ENCODE assay signal across 11 cellular contexts in genomic region chr22:28795932-28796856, GRCh38. TPM values are rescaled to one million over a fixed set of nuclear protein-coding genes. Genes with fewer than 3 reads are reported as not detected.
A peak's percentile ranks its signal among the peaks of the same experiment; 100 is the strongest.
DNase-seq lines count a peak whose midpoint lies in the region; ATAC-seq, FAIRE-seq and TF ChIP-seq lines count a peak whose summit lies in the region.
"Had no signal": no experiment of that assay in that cellular context is flagged by ENCODE, and none has a peak within 500 bp of the region (broad histone marks: within the 10 kb centered on the region; RNA-seq: fewer than 3 reads in every experiment).

No MANE protein-coding gene starts in this region.

- H3K27ac Mint-ChIP-seq in Calu3 (ENCODE audit: unreplicated experiment) (peak overlapping the region; percentile 97), chondrocyte (ENCODE audit: unreplicated experiment) (peak overlapping the region; percentile 66)

- TF ChIP-seq CTCF in Calu3 (IDR thresholded peaks at IDR 0.05; ENCODE audit: unreplicated experiment) (no peak), Loucy (conservative IDR thresholded peaks at IDR 0.05; ENCODE audit: low read length) (no peak), chondrocyte (IDR thresholded peaks at IDR 0.05) (no peak), pancreas (IDR thresholded peaks at IDR 0.05) (no peak), tibial nerve (IDR thresholded peaks at IDR 0.05) (no peak)

- H3K27me3 ChIP-seq in Loucy (ENCODE audit: insufficient read depth, low read length, poor library complexity, severe bottlenecking) (peaks cover 15% of the 10 kb centered on the region), pancreas (no peaks in the 10 kb centered on the region), tibial nerve (no peaks in the 10 kb centered on the region)

- peaks cover 58% of the 10 kb centered on the region for H3K4me1 ChIP-seq in Loucy (ENCODE audit: insufficient read depth, low read length, poor library complexity, severe bottlenecking)
- H3K4me1 ChIP-seq in pancreas, result peaks cover 0 to 21% (median 0%) of the 10 kb centered on the region in 3 donors
- peaks cover 0 to 58% (median 15%) of the 10 kb centered on the region in 4 donors for H3K4me1 ChIP-seq in tibial nerve

- H3F3A ChIP-seq in Loucy (ENCODE audit: low read depth), result peaks cover 36% of the 10 kb centered on the region

- TF ChIP-seq POLR2A in tibial nerve (IDR thresholded peaks at IDR 0.05), result no peak

- H3K27me3 Mint-ChIP-seq in Calu3 (ENCODE audit: unreplicated experiment) (no peaks in the 10 kb centered on the region), chondrocyte (ENCODE audit: low read depth) (no peaks in the 10 kb centered on the region)

- H4K20me1 ChIP-seq in Loucy (ENCODE audit: insufficient read depth, low read length, poor library complexity, severe bottlenecking), result peaks cover 57% of the 10 kb centered on the region

- H3K4me1 Mint-ChIP-seq in Calu3 (ENCODE audit: low read depth, unreplicated experiment), result peaks cover 18% of the 10 kb centered on the region
- peaks cover 51% of the 10 kb centered on the region for H3K4me1 Mint-ChIP-seq in chondrocyte (ENCODE audit: low read depth)

- peak overlapping the region; percentile 90 for H3K4me2 ChIP-seq in Loucy (ENCODE audit: low read depth, low read length, poor library complexity, severe bottlenecking)

- no peak for ATAC-seq in pancreas

- DNase-seq in Calu3, result no peak
- no peak for DNase-seq in chondrocyte (ENCODE audit: low spot score)
- peak in 1 of 6 donors; percentile 50 for DNase-seq in pancreas
- no peak for DNase-seq in pons (ENCODE audit: low spot score)
- no peak for DNase-seq in tibial nerve (ENCODE audit: low spot score in 2 of 2)
- no peak for DNase-seq in LoVo (ENCODE audit: low spot score)
- DNase-seq: dermis blood vessel endothelial cell, GF-D8, NCI-H2107, SIG-M5 had no signal

- H3K36me3 ChIP-seq in Loucy (ENCODE audit: insufficient read depth, low read length) (peaks cover 50% of the 10 kb centered on the region), pancreas (peaks cover 0 to 55% (median 44%) of the 10 kb centered on the region in 3 donors), tibial nerve (peaks cover 2 to 54% (median 22%) of the 10 kb centered on the region in 3 donors)

- no peaks in the 10 kb centered on the region for H3K9me2 ChIP-seq in Loucy (replicated peaks; ENCODE audit: low read depth, low read length)

- TF ChIP-seq EP300 in tibial nerve (IDR thresholded peaks at IDR 0.05), result no peak

- 35 to 37% methylated on average over 5 of the region's 5 CpGs for WGBS in pancreas, 2 donors
- WGBS in tibial nerve, 2 donors, result 76 to 79% methylated on average over 5 of the region's 5 CpGs

- peak overlapping the region; percentile 69 for H3K9ac ChIP-seq in Loucy (ENCODE audit: low read depth, low read length, poor library complexity, severe bottlenecking)

- intact Hi-C loops in Calu3 (cut with micrococcal nuclease; ENCODE audit: unreplicated experiment) (no loop called here), pancreas (cut with DNase I) (no loop called here)

- H3K36me3 Mint-ChIP-seq in Calu3 (ENCODE audit: insufficient read depth, unreplicated experiment) (peaks cover 88% of the 10 kb centered on the region), chondrocyte (ENCODE audit: low read depth) (peaks cover 47% of the 10 kb centered on the region)

- peak overlapping the region; percentile 99 for H3K4me3 ChIP-seq in Loucy (ENCODE audit: low read length, poor library complexity, severe bottlenecking)
- peak overlapping the region; percentile 80 to 94 (median 88) for H3K4me3 ChIP-seq in pancreas
- H3K4me3 ChIP-seq in tibial nerve, result no peak overlapping the region

- H2AFZ ChIP-seq in Loucy (ENCODE audit: low read length), result no peak overlapping the region

- H3K27ac ChIP-seq in pancreas (peak overlapping the region; percentile 97 to 100 (median 100)), tibial nerve (no peak overlapping the region)

- H3K9me3 ChIP-seq in Loucy (ENCODE audit: insufficient read depth, low read depth, low read length) (no peaks in the 10 kb centered on the region), pancreas (no peaks in the 10 kb centered on the region), tibial nerve (no peaks in the 10 kb centered on the region)

- no TSS peak for BruUV-seq in Calu3 (replicated peaks; lab: Mats Ljungman, UMichigan)

- H3K9me3 Mint-ChIP-seq in Calu3 (ENCODE audit: low read depth, unreplicated experiment), result no peaks in the 10 kb centered on the region
- H3K9me3 Mint-ChIP-seq in chondrocyte (ENCODE audit: low read depth), result no peaks in the 10 kb centered on the region

- FAIRE-seq in pancreas (lab: Jason Lieb, UNC), result no peak

- CTCF ChIA-PET in Calu3 (lab: Charles Lee), result no interaction called here

- H3K79me2 ChIP-seq in Loucy (ENCODE audit: insufficient read depth, low read length), result peaks cover 76% of the 10 kb centered on the region

- H3K4me3 Mint-ChIP-seq in Calu3 (ENCODE audit: low read depth, unreplicated experiment) (peak overlapping the region; percentile 83), chondrocyte (ENCODE audit: unreplicated experiment) (peak overlapping the region; percentile 85)

RNA-seq across cellular contexts. Expression of gene XBP1, which starts 4.2 kb away (rescaled TPM):
- total RNA-seq in Calu3 (2022) (179 and 192 TPM in 2 replicates), chondrocyte (107 to 199 TPM (median 189 TPM) in 3 replicates), pancreas (100 to 1,000 TPM; 505 to 974 (median 718) TPM), tibial nerve (100 to 1,000 TPM in 3 of 4 donors, 10 to 100 TPM in 1; 65.6 to 113 (median 111) TPM)
- 100 to 1,000 TPM; 178 to 250 TPM for polyA plus RNA-seq in pancreas

RNA-seq across cellular contexts. Expression of gene CCDC117, which starts 23.7 kb away (rescaled TPM):
- total RNA-seq in Calu3 (2022) (25.4 and 27.0 TPM in 2 replicates), chondrocyte (19.5 to 23.4 TPM (median 21.0 TPM) in 3 replicates), pancreas (10 to 100 TPM in 3 of 6 donors, 1 to 10 TPM in 3; 7.8 to 15.7 (median 10.0) TPM), tibial nerve (10 to 100 TPM; 16.7 to 22.4 (median 20.6) TPM)
- 1 to 10 TPM; 5.1 to 5.3 TPM for polyA plus RNA-seq in pancreas

RNA-seq across cellular contexts. Expression of gene HSCB, which starts 54.4 kb away (rescaled TPM):
- 15.7 and 16.5 TPM in 2 replicates for total RNA-seq in Calu3 (2022)
- 9.8 to 11.6 TPM (median 11.0 TPM) in 3 replicates for total RNA-seq in chondrocyte
- 1 to 10 TPM; 7.0 to 9.3 (median 7.8) TPM for total RNA-seq in pancreas
- 10 to 100 TPM; 14.1 to 17.7 TPM for polyA plus RNA-seq in pancreas
- 10 to 100 TPM; 20.0 to 38.7 (median 27.0) TPM for total RNA-seq in tibial nerve

RNA-seq across cellular contexts. Expression of gene CHEK2, which starts 54.6 kb away (rescaled TPM):
- total RNA-seq in Calu3 (2022), result 27.0 and 35.7 TPM in 2 replicates
- 5.5 to 12.2 TPM (median 8.3 TPM) in 3 replicates for total RNA-seq in chondrocyte
- 1 to 10 TPM in 5 of 6 donors, under 1 TPM in 1; 0.83 to 4.6 (median 2.3) TPM for total RNA-seq in pancreas
- 1 to 10 TPM; 3.2 to 4.0 TPM for polyA plus RNA-seq in pancreas
- 10 to 100 TPM in 2 of 4 donors, 1 to 10 TPM in 2; 7.4 to 22.0 (median 13.1) TPM for total RNA-seq in tibial nerve

Comparison
In these comparisons a context has a peak if more than half of its experiments do, and no peak if none do; other contexts are left out.
1. H3K4me3 ChIP-seq: peak in Loucy (single experiment) and pancreas (4 of 4); none in tibial nerve (0 of 4).
2. H3K27ac ChIP-seq: peak in pancreas (4 of 4); none in tibial nerve (0 of 4).